Comparison of ENCODE assay signal across 8 cellular contexts in genomic region chr5:132012385-132013005, GRCh38. TPM values are rescaled to one million over a fixed set of nuclear protein-coding genes. Genes with fewer than 3 reads are reported as not detected.
DNase-seq lines count a peak whose midpoint lies in the region; ATAC-seq and TF ChIP-seq lines count a peak whose summit lies in the region.

No MANE protein-coding gene starts in this region.

- TF ChIP-seq CTCF in CD14-positive monocyte (IDR thresholded peaks at IDR 0.05) (no peak), astrocyte of the spinal cord (IDR thresholded peaks at IDR 0.05; ENCODE audit: low read depth, low read length) (no peak), thyroid gland (IDR thresholded peaks at IDR 0.05) (no peak)

- peaks cover 51 to 85% (median 59%) of the 10 kb centered on the region in 3 donors for H3K27me3 Mint-ChIP-seq in CD14-positive monocyte (ENCODE audit: low read depth in 3 of 3)

- DNase-seq in CD14-positive monocyte (ENCODE audit: low spot score) (peak; percentile 38), LHCN-M2 (ENCODE audit: low read depth) (peak; percentile 51), astrocyte of the spinal cord (ENCODE audit: low read depth, low spot score) (peak; percentile 77), islet precursor cell (peak; percentile 93), thyroid gland (peak; percentile 24 to 60), NCI-H1048 (lab: John Stamatoyannopoulos, UW) (no peak), occipital lobe (lab: John Stamatoyannopoulos, UW) (no peak)

- in situ Hi-C loops in astrocyte of the spinal cord (cut with HindIII; ENCODE audit: low sequenced_read_pairs), result no loop called here

- no peaks in the 10 kb centered on the region for H3K9me3 ChIP-seq in thyroid gland

- WGBS in thyroid gland, 2 donors, result 38 to 44% methylated on average over 7 of the region's 7 CpGs

- no peak overlapping the region for H3K27ac ChIP-seq in thyroid gland

- peak overlapping the region in 1 of 7 donors; percentile 2 for H3K27ac Mint-ChIP-seq in CD14-positive monocyte

- no peak for ATAC-seq in GM21447 (IDR thresholded peaks at IDR 0.05; ENCODE audit: unreplicated experiment)

- no peaks in the 10 kb centered on the region for H3K27me3 ChIP-seq in thyroid gland

- H3K36me3 ChIP-seq in thyroid gland, result no peaks in the 10 kb centered on the region

- peaks cover 0 to 13% (median 5%) of the 10 kb centered on the region in 7 donors for H3K9me3 Mint-ChIP-seq in CD14-positive monocyte

- TF ChIP-seq POLR2A in thyroid gland (IDR thresholded peaks at IDR 0.05), result no peak

- intact Hi-C loops in CD14-positive monocyte (cut with micrococcal nuclease) (no loop called here), thyroid gland (cut with DNase I) (no loop called here)

- peaks cover 0 to 2% of the 10 kb centered on the region in 2 donors for H3K36me3 Mint-ChIP-seq in CD14-positive monocyte

- H3K4me1 Mint-ChIP-seq in CD14-positive monocyte, result peaks cover 9% of the 10 kb centered on the region

- no peak overlapping the region for H3K4me3 ChIP-seq in astrocyte of the spinal cord (ENCODE audit: low read depth, low read length)
- H3K4me3 ChIP-seq in thyroid gland (replicated peaks in 1 of 3), result no peak overlapping the region

- H3K4me1 ChIP-seq in thyroid gland, result peaks cover 9 to 11% of the 10 kb centered on the region in 2 donors

- H3K4me3 Mint-ChIP-seq in CD14-positive monocyte, result peak overlapping the region in 1 of 2 donors; percentile 73

RNA-seq across cellular contexts. Expression of gene ACSL6, which starts 1.0 kb away (rescaled TPM):
- under 1 TPM in 1 of 2 donors, not detected in 1; 0.45 TPM for polyA plus RNA-seq in CD14-positive monocyte
- total RNA-seq in LHCN-M2 (2014; rRNA removed), result not detected in 2 replicates
- not detected for polyA plus RNA-seq in LHCN-M2 (2012)
- total RNA-seq in thyroid gland, result 1 to 10 TPM in 3 of 4 donors, under 1 TPM in 1; 0.71 to 6.2 (median 1.2) TPM
- total RNA-seq in occipital lobe, result 32.9 TPM

RNA-seq across cellular contexts. Expression of gene IL3, which starts 48.0 kb away (rescaled TPM):
- polyA plus RNA-seq in CD14-positive monocyte, result not detected
- total RNA-seq in LHCN-M2 (2014; rRNA removed) (not detected in 2 replicates), thyroid gland (not detected), occipital lobe (not detected)
- polyA plus RNA-seq in LHCN-M2 (2012), result not detected

Comparison
In these comparisons a context has a peak if more than half of its experiments do, and no peak if none do; other contexts are left out.
1. DNase-seq: peak in CD14-positive monocyte (single experiment), LHCN-M2 (single experiment), astrocyte of the spinal cord (single experiment), islet precursor cell (single experiment) and thyroid gland (2 of 2); none in NCI-H1048 (single experiment) and occipital lobe (single experiment).